In the genomic region with DNA sequence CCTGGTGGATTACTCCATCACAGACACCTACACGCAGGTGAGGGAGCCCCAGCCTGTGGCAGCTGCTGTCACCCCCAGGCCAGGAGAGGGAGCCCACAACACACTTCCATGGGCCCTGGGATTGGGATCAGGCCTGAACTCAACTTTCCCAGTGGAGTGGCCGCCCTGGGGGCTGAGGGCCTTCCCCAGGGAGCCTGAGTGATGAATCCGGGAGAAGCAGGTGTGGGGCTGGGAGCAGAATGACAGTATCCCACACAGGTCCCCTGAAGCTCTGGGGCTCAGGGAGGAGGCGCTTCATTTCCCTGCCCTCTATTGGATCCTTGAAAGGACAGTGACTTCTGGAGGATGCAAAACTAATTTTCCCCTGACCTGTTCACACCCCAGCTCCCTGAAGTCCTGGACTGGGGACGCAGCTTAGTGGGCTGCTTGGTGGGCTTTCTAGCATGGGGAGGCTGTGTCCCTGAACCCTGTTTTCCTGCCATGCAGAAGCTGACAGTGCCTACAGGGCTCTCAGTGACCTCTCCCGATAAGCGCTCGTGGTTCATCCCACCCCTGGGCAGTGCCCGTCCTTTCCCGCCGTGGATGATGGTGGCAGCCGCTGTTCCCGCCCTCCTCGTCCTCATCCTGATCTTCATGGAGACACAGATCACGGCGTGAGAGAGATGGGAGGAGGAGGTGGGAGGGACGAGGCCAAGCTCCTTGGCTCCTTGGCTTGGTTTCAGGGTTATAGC, we compare ENCODE assay signal across 1 cellular context.
TF ChIP-seq lines count a peak whose summit lies in the region.

No MANE protein-coding gene starts in this region.

TF ChIP-seq in HepG2, 621 proteins besides CTCF, POLR2A, EP300 and RAD21:
- TF ChIP-seq MYNN (CRISPR knock-in tag; IDR thresholded peaks at IDR 0.05; ENCODE audit: low read depth) (no peak), ZNF781 (CRISPR knock-in tag; IDR thresholded peaks at IDR 0.05; ENCODE audit: borderline replicate concordance, not compliant biosample characterization) (no peak), ZNF7 (CRISPR knock-in tag; IDR thresholded peaks at IDR 0.05) (no peak), CAMTA2 (CRISPR knock-in tag; IDR thresholded peaks at IDR 0.05; ENCODE audit: borderline replicate concordance) (no peak), ZFP82 (CRISPR knock-in tag; IDR thresholded peaks at IDR 0.05; ENCODE audit: borderline replicate concordance) (no peak), ZFX (CRISPR knock-in tag; IDR thresholded peaks at IDR 0.05; ENCODE audit: low read depth) (peak; percentile 42; the same call in 1 of the 2 replicates), ZBTB1 (CRISPR knock-in tag; IDR thresholded peaks at IDR 0.05; ENCODE audit: borderline replicate concordance) (no peak), STAG1 (CRISPR knock-in tag; IDR thresholded peaks at IDR 0.05) (peak; percentile 46), ZNF430 (CRISPR knock-in tag; IDR thresholded peaks at IDR 0.05) (no peak), ZNF841 (CRISPR knock-in tag; IDR thresholded peaks at IDR 0.05; ENCODE audit: borderline replicate concordance) (no peak), ZNF792 (CRISPR knock-in tag; IDR thresholded peaks at IDR 0.05) (no peak), ATF7 (IDR thresholded peaks at IDR 0.05) (no peak), ATF7 (CRISPR knock-in tag; IDR thresholded peaks at IDR 0.05) (no peak), ZNF672 (CRISPR knock-in tag; IDR thresholded peaks at IDR 0.05) (no peak), FLYWCH1 (CRISPR knock-in tag; IDR thresholded peaks at IDR 0.05) (no peak), NCOA2 (CRISPR knock-in tag; IDR thresholded peaks at IDR 0.05) (no peak), ZNF207 (IDR thresholded peaks at IDR 0.05; ENCODE audit: borderline replicate concordance) (no peak)
- TF ChIP-seq, protein P1, sequence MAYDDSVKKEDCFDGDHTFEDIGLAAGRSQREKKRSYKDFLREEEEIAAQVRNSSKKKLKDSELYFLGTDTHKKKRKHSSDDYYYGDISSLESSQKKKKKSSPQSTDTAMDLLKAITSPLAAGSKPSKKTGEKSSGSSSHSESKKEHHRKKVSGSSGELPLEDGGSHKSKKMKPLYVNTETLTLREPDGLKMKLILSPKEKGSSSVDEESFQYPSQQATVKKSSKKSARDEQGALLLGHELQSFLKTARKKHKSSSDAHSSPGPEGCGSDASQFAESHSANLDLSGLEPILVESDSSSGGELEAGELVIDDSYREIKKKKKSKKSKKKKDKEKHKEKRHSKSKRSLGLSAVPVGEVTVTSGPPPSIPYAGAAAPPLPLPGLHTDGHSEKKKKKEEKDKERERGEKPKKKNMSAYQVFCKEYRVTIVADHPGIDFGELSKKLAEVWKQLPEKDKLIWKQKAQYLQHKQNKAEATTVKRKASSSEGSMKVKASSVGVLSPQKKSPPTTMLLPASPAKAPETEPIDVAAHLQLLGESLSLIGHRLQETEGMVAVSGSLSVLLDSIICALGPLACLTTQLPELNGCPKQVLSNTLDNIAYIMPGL (CRISPR knock-in tag; IDR thresholded peaks at IDR 0.05; ENCODE audit: borderline replicate concordance in 1 of 2, low read depth in 1 of 2): peak in 1 of 2 experiments; percentile 32; a peak in 1 of 4 replicates
- TF ChIP-seq, protein P2, sequence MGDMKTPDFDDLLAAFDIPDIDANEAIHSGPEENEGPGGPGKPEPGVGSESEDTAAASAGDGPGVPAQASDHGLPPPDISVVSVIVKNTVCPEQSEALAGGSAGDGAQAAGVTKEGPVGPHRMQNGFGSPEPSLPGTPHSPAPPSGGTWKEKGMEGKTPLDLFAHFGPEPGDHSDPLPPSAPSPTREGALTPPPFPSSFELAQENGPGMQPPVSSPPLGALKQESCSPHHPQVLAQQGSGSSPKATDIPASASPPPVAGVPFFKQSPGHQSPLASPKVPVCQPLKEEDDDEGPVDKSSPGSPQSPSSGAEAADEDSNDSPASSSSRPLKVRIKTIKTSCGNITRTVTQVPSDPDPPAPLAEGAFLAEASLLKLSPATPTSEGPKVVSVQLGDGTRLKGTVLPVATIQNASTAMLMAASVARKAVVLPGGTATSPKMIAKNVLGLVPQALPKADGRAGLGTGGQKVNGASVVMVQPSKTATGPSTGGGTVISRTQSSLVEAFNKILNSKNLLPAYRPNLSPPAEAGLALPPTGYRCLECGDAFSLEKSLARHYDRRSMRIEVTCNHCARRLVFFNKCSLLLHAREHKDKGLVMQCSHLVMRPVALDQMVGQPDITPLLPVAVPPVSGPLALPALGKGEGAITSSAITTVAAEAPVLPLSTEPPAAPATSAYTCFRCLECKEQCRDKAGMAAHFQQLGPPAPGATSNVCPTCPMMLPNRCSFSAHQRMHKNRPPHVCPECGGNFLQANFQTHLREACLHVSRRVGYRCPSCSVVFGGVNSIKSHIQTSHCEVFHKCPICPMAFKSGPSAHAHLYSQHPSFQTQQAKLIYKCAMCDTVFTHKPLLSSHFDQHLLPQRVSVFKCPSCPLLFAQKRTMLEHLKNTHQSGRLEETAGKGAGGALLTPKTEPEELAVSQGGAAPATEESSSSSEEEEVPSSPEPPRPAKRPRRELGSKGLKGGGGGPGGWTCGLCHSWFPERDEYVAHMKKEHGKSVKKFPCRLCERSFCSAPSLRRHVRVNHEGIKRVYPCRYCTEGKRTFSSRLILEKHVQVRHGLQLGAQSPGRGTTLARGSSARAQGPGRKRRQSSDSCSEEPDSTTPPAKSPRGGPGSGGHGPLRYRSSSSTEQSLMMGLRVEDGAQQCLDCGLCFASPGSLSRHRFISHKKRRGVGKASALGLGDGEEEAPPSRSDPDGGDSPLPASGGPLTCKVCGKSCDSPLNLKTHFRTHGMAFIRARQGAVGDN (CRISPR knock-in tag; IDR thresholded peaks at IDR 0.05): peak; percentile 36
- TF ChIP-seq, protein P3, sequence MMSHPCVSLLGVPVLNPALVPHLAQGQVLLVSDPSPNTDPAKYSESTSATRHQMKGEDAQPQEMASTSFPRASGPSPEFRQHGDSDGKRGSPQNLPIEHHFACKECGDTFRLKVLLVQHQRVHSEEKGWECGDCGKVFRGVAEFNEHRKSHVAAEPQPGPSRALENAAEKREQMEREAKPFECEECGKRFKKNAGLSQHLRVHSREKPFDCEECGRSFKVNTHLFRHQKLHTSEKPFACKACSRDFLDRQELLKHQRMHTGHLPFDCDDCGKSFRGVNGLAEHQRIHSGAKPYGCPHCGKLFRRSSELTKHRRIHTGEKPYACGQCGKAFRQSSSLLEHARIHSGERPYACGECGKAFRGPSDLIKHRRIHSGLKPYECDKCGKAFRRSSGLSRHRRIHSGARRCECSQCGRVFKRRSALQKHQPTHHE (CRISPR knock-in tag; IDR thresholded peaks at IDR 0.05; ENCODE audit: borderline replicate concordance): no peak
- TF ChIP-seq, protein P4, sequence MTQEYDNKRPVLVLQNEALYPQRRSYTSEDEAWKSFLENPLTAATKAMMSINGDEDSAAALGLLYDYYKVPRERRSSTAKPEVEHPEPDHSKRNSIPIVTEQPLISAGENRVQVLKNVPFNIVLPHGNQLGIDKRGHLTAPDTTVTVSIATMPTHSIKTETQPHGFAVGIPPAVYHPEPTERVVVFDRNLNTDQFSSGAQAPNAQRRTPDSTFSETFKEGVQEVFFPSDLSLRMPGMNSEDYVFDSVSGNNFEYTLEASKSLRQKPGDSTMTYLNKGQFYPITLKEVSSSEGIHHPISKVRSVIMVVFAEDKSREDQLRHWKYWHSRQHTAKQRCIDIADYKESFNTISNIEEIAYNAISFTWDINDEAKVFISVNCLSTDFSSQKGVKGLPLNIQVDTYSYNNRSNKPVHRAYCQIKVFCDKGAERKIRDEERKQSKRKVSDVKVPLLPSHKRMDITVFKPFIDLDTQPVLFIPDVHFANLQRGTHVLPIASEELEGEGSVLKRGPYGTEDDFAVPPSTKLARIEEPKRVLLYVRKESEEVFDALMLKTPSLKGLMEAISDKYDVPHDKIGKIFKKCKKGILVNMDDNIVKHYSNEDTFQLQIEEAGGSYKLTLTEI (CRISPR knock-in tag; conservative IDR thresholded peaks at IDR 0.05): no peak
- TF ChIP-seq, protein P5, sequence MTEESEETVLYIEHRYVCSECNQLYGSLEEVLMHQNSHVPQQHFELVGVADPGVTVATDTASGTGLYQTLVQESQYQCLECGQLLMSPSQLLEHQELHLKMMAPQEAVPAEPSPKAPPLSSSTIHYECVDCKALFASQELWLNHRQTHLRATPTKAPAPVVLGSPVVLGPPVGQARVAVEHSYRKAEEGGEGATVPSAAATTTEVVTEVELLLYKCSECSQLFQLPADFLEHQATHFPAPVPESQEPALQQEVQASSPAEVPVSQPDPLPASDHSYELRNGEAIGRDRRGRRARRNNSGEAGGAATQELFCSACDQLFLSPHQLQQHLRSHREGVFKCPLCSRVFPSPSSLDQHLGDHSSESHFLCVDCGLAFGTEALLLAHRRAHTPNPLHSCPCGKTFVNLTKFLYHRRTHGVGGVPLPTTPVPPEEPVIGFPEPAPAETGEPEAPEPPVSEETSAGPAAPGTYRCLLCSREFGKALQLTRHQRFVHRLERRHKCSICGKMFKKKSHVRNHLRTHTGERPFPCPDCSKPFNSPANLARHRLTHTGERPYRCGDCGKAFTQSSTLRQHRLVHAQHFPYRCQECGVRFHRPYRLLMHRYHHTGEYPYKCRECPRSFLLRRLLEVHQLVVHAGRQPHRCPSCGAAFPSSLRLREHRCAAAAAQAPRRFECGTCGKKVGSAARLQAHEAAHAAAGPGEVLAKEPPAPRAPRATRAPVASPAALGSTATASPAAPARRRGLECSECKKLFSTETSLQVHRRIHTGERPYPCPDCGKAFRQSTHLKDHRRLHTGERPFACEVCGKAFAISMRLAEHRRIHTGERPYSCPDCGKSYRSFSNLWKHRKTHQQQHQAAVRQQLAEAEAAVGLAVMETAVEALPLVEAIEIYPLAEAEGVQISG (CRISPR knock-in tag; IDR thresholded peaks at IDR 0.05): 0 out of 2 replicates have a peak, but pooled peaks have one; percentile 42
- TF ChIP-seq, protein P6, sequence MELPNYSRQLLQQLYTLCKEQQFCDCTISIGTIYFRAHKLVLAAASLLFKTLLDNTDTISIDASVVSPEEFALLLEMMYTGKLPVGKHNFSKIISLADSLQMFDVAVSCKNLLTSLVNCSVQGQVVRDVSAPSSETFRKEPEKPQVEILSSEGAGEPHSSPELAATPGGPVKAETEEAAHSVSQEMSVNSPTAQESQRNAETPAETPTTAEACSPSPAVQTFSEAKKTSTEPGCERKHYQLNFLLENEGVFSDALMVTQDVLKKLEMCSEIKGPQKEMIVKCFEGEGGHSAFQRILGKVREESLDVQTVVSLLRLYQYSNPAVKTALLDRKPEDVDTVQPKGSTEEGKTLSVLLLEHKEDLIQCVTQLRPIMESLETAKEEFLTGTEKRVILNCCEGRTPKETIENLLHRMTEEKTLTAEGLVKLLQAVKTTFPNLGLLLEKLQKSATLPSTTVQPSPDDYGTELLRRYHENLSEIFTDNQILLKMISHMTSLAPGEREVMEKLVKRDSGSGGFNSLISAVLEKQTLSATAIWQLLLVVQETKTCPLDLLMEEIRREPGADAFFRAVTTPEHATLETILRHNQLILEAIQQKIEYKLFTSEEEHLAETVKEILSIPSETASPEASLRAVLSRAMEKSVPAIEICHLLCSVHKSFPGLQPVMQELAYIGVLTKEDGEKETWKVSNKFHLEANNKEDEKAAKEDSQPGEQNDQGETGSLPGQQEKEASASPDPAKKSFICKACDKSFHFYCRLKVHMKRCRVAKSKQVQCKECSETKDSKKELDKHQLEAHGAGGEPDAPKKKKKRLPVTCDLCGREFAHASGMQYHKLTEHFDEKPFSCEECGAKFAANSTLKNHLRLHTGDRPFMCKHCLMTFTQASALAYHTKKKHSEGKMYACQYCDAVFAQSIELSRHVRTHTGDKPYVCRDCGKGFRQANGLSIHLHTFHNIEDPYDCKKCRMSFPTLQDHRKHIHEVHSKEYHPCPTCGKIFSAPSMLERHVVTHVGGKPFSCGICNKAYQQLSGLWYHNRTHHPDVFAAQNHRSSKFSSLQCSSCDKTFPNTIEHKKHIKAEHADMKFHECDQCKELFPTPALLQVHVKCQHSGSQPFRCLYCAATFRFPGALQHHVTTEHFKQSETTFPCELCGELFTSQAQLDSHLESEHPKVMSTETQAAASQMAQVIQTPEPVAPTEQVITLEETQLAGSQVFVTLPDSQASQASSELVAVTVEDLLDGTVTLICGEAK (IDR thresholded peaks at IDR 0.05): no peak
- TF ChIP-seq, protein P6 (CRISPR knock-in tag; IDR thresholded peaks at IDR 0.05): no peak
- TF ChIP-seq, protein P7, sequence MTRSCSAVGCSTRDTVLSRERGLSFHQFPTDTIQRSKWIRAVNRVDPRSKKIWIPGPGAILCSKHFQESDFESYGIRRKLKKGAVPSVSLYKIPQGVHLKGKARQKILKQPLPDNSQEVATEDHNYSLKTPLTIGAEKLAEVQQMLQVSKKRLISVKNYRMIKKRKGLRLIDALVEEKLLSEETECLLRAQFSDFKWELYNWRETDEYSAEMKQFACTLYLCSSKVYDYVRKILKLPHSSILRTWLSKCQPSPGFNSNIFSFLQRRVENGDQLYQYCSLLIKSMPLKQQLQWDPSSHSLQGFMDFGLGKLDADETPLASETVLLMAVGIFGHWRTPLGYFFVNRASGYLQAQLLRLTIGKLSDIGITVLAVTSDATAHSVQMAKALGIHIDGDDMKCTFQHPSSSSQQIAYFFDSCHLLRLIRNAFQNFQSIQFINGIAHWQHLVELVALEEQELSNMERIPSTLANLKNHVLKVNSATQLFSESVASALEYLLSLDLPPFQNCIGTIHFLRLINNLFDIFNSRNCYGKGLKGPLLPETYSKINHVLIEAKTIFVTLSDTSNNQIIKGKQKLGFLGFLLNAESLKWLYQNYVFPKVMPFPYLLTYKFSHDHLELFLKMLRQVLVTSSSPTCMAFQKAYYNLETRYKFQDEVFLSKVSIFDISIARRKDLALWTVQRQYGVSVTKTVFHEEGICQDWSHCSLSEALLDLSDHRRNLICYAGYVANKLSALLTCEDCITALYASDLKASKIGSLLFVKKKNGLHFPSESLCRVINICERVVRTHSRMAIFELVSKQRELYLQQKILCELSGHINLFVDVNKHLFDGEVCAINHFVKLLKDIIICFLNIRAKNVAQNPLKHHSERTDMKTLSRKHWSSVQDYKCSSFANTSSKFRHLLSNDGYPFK (CRISPR knock-in tag; IDR thresholded peaks at IDR 0.05; ENCODE audit: borderline replicate concordance): no peak
TF ChIP-seq in HepG2: peak in this region for 5.
